In genomic region chr15:51401065-51401780, GRCh38 we compare ENCODE assay signal across 1 cellular context.
TF ChIP-seq lines count a peak whose summit lies in the region.

No MANE protein-coding gene starts in this region.

TF ChIP-seq in GM23338, 12 proteins besides CTCF, POLR2A, EP300 and RAD21 (continued from another document):
- no peak for TF ChIP-seq REST (IDR thresholded peaks at IDR 0.05; ENCODE audit: unreplicated experiment)
